In genomic region chr11:69304258-69304657, GRCh38 we compare ENCODE assay signal across 1 cellular context.
TF ChIP-seq lines count a peak whose summit lies in the region.

No MANE protein-coding gene starts in this region.

TF ChIP-seq in K562, 482 proteins besides CTCF, POLR2A, EP300 and RAD21 (continued from another document):
- TF ChIP-seq, protein P1, sequence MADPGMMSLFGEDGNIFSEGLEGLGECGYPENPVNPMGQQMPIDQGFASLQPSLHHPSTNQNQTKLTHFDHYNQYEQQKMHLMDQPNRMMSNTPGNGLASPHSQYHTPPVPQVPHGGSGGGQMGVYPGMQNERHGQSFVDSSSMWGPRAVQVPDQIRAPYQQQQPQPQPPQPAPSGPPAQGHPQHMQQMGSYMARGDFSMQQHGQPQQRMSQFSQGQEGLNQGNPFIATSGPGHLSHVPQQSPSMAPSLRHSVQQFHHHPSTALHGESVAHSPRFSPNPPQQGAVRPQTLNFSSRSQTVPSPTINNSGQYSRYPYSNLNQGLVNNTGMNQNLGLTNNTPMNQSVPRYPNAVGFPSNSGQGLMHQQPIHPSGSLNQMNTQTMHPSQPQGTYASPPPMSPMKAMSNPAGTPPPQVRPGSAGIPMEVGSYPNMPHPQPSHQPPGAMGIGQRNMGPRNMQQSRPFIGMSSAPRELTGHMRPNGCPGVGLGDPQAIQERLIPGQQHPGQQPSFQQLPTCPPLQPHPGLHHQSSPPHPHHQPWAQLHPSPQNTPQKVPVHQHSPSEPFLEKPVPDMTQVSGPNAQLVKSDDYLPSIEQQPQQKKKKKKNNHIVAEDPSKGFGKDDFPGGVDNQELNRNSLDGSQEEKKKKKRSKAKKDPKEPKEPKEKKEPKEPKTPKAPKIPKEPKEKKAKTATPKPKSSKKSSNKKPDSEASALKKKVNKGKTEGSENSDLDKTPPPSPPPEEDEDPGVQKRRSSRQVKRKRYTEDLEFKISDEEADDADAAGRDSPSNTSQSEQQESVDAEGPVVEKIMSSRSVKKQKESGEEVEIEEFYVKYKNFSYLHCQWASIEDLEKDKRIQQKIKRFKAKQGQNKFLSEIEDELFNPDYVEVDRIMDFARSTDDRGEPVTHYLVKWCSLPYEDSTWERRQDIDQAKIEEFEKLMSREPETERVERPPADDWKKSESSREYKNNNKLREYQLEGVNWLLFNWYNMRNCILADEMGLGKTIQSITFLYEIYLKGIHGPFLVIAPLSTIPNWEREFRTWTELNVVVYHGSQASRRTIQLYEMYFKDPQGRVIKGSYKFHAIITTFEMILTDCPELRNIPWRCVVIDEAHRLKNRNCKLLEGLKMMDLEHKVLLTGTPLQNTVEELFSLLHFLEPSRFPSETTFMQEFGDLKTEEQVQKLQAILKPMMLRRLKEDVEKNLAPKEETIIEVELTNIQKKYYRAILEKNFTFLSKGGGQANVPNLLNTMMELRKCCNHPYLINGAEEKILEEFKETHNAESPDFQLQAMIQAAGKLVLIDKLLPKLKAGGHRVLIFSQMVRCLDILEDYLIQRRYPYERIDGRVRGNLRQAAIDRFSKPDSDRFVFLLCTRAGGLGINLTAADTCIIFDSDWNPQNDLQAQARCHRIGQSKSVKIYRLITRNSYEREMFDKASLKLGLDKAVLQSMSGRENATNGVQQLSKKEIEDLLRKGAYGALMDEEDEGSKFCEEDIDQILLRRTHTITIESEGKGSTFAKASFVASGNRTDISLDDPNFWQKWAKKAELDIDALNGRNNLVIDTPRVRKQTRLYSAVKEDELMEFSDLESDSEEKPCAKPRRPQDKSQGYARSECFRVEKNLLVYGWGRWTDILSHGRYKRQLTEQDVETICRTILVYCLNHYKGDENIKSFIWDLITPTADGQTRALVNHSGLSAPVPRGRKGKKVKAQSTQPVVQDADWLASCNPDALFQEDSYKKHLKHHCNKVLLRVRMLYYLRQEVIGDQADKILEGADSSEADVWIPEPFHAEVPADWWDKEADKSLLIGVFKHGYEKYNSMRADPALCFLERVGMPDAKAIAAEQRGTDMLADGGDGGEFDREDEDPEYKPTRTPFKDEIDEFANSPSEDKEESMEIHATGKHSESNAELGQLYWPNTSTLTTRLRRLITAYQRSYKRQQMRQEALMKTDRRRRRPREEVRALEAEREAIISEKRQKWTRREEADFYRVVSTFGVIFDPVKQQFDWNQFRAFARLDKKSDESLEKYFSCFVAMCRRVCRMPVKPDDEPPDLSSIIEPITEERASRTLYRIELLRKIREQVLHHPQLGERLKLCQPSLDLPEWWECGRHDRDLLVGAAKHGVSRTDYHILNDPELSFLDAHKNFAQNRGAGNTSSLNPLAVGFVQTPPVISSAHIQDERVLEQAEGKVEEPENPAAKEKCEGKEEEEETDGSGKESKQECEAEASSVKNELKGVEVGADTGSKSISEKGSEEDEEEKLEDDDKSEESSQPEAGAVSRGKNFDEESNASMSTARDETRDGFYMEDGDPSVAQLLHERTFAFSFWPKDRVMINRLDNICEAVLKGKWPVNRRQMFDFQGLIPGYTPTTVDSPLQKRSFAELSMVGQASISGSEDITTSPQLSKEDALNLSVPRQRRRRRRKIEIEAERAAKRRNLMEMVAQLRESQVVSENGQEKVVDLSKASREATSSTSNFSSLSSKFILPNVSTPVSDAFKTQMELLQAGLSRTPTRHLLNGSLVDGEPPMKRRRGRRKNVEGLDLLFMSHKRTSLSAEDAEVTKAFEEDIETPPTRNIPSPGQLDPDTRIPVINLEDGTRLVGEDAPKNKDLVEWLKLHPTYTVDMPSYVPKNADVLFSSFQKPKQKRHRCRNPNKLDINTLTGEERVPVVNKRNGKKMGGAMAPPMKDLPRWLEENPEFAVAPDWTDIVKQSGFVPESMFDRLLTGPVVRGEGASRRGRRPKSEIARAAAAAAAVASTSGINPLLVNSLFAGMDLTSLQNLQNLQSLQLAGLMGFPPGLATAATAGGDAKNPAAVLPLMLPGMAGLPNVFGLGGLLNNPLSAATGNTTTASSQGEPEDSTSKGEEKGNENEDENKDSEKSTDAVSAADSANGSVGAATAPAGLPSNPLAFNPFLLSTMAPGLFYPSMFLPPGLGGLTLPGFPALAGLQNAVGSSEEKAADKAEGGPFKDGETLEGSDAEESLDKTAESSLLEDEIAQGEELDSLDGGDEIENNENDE (IDR thresholded peaks at IDR 0.05; ENCODE audit: low read depth, low read length), result no peak
- no peak for TF ChIP-seq ELK1 (CRISPR knock-in tag; IDR thresholded peaks at IDR 0.05)
- TF ChIP-seq MEF2A (IDR thresholded peaks at IDR 0.05; ENCODE audit: control insufficient read depth, low read depth, low read length), result no peak
- peak; percentile 89 for TF ChIP-seq ZNF24 (IDR thresholded peaks at IDR 0.05)
- TF ChIP-seq, protein P2, sequence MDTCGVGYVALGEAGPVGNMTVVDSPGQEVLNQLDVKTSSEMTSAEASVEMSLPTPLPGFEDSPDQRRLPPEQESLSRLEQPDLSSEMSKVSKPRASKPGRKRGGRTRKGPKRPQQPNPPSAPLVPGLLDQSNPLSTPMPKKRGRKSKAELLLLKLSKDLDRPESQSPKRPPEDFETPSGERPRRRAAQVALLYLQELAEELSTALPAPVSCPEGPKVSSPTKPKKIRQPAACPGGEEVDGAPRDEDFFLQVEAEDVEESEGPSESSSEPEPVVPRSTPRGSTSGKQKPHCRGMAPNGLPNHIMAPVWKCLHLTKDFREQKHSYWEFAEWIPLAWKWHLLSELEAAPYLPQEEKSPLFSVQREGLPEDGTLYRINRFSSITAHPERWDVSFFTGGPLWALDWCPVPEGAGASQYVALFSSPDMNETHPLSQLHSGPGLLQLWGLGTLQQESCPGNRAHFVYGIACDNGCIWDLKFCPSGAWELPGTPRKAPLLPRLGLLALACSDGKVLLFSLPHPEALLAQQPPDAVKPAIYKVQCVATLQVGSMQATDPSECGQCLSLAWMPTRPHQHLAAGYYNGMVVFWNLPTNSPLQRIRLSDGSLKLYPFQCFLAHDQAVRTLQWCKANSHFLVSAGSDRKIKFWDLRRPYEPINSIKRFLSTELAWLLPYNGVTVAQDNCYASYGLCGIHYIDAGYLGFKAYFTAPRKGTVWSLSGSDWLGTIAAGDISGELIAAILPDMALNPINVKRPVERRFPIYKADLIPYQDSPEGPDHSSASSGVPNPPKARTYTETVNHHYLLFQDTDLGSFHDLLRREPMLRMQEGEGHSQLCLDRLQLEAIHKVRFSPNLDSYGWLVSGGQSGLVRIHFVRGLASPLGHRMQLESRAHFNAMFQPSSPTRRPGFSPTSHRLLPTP (IDR thresholded peaks at IDR 0.05; ENCODE audit: borderline replicate concordance, extremely low read depth, insufficient read length), result peak; percentile 45
- no peak for TF ChIP-seq IFI16 (CRISPR knock-in tag; IDR thresholded peaks at IDR 0.05)
- TF ChIP-seq HOXB6 (CRISPR knock-in tag; IDR thresholded peaks at IDR 0.05; ENCODE audit: borderline replicate concordance), result no peak
- TF ChIP-seq BHLHE40 (IDR thresholded peaks at IDR 0.05; ENCODE audit: low read length), result no peak
- TF ChIP-seq GABPB1 (CRISPR knock-in tag; IDR thresholded peaks at IDR 0.05), result no peak
- TF ChIP-seq ZNF778 (CRISPR knock-in tag; IDR thresholded peaks at IDR 0.05), result no peak
- TF ChIP-seq OTX1 (CRISPR knock-in tag; IDR thresholded peaks at IDR 0.05), result no peak
- peak; percentile 10 to 37; a peak in 2 of 4 replicates for TF ChIP-seq KDM1A (IDR thresholded peaks at IDR 0.05)
- 0 out of 2 replicates have a peak, but pooled peaks have one; percentile 31 for TF ChIP-seq ADNP (tag; IDR thresholded peaks at IDR 0.05)
- TF ChIP-seq, protein P3, sequence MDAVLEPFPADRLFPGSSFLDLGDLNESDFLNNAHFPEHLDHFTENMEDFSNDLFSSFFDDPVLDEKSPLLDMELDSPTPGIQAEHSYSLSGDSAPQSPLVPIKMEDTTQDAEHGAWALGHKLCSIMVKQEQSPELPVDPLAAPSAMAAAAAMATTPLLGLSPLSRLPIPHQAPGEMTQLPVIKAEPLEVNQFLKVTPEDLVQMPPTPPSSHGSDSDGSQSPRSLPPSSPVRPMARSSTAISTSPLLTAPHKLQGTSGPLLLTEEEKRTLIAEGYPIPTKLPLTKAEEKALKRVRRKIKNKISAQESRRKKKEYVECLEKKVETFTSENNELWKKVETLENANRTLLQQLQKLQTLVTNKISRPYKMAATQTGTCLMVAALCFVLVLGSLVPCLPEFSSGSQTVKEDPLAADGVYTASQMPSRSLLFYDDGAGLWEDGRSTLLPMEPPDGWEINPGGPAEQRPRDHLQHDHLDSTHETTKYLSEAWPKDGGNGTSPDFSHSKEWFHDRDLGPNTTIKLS (IDR thresholded peaks at IDR 0.05; ENCODE audit: borderline replicate concordance, low read depth), result no peak
- 0 out of 2 replicates have a peak, but pooled peaks have one; percentile 21 for TF ChIP-seq SMARCA5 (IDR thresholded peaks at IDR 0.05)
- TF ChIP-seq TBL1XR1 (IDR thresholded peaks at IDR 0.05; ENCODE audit: low read length in 2 of 2), result no peak
- TF ChIP-seq ZNF436 (CRISPR knock-in tag; IDR thresholded peaks at IDR 0.05), result peak; percentile 81; the same call in 1 of the 2 replicates
